ENCODE assay signal across 20 cellular contexts in genomic region chr3:106578911-106579310, GRCh38.
"Had no signal": no experiment of that assay in that cellular context is flagged by ENCODE, and none has a peak within 500 bp of the region (broad histone marks: within the 10 kb centered on the region; RNA-seq: fewer than 3 reads in every experiment).

No MANE protein-coding gene starts in this region.

- H3K4me1 Mint-ChIP-seq: neural progenitor cell had no signal

- DNase-seq: activated CD4-positive, alpha-beta T cell treated with anti-CD3 and anti-CD28 coated beads, Interleukin-2, amount 50 U/mL, for 4 hours; activated CD8-positive, alpha-beta memory T cell treated with anti-CD3 and anti-CD28 coated beads for 24 hours; activated CD8-positive, alpha-beta memory T cell treated with anti-CD3 and anti-CD28 coated beads, Interleukin-2, amount 50 U/mL, for 4 hours; activated naive CD4-positive, alpha-beta T cell; activated T-cell treated with anti-CD3 and anti-CD28 coated beads, Interleukin-2, amount 50 U/mL, for 4 hours; left ventricle myocardium inferior; naive thymus-derived CD8-positive, alpha-beta T cell; retina; spleen; stimulated activated CD4-positive, alpha-beta T cell treated with anti-CD3 and anti-CD28 coated beads, Interleukin-4, amount 100 ng/mL, for 24 hours; stimulated activated naive CD8-positive, alpha-beta T cell treated with anti-CD3 and anti-CD28 coated beads, Interleukin-15, Interleukin-2, amounts not matched to agents 100 U/mL and 50 U/mL, for 24 hours; T-helper 1 cell; upper lobe of left lung had no signal

- H3K27me3 ChIP-seq: neural progenitor cell, spleen, upper lobe of left lung had no signal

- H3K4me2 ChIP-seq: neural progenitor cell had no signal

- H3K36me3 Mint-ChIP-seq: activated naive CD8-positive, alpha-beta T cell; mesothelial cell of epicardium; naive thymus-derived CD8-positive, alpha-beta T cell; neural progenitor cell; WTC11 had no signal

- H3K27ac Mint-ChIP-seq: activated naive CD8-positive, alpha-beta T cell; activated T-helper 2 cell treated with anti-CD3 and anti-CD28 coated beads, Interferon-gamma antibody, Interleukin-2, Interleukin-4, amounts not matched to agents 10 μg/mL and 5 μg/mL and 100 μg/mL, durations not matched to agents 14 hours and 24 hours and 36 hours; mesothelial cell of epicardium; naive thymus-derived CD8-positive, alpha-beta T cell; neural progenitor cell; WTC11 had no signal

- H3K27ac ChIP-seq: coronary artery, epithelial cell of prostate, left ventricle myocardium inferior, neural progenitor cell, spleen, upper lobe of left lung had no signal

- H3K4me3 ChIP-seq: coronary artery, left ventricle myocardium inferior, neural progenitor cell, spleen, upper lobe of left lung had no signal

- H3K36me3 ChIP-seq: left ventricle myocardium inferior, neural progenitor cell, spleen, upper lobe of left lung had no signal

- H3K27me3 Mint-ChIP-seq: activated naive CD8-positive, alpha-beta T cell had no signal

- H3K4me3 Mint-ChIP-seq: activated naive CD8-positive, alpha-beta T cell; activated T-cell treated with anti-CD3 and anti-CD28 coated beads, Interleukin-2, amount 50 U/mL, for 4 hours; mesothelial cell of epicardium; naive thymus-derived CD8-positive, alpha-beta T cell; neural progenitor cell; WTC11 had no signal

- ATAC-seq: activated T-cell treated with anti-CD3 and anti-CD28 coated beads, Interleukin-2, amount 50 U/mL, for 4 hours; naive thymus-derived CD8-positive, alpha-beta T cell; stimulated activated naive CD8-positive, alpha-beta T cell treated with anti-CD3 and anti-CD28 coated beads, Interleukin-15, Interleukin-2, amounts not matched to agents 100 U/mL and 50 U/mL, for 24 hours had no signal

- H3K9me3 Mint-ChIP-seq: activated T-cell treated with anti-CD3 and anti-CD28 coated beads, Interleukin-2, amount 50 U/mL, for 4 hours; neural progenitor cell had no signal

- H3K4me1 ChIP-seq: left ventricle myocardium inferior, neural progenitor cell, spleen, upper lobe of left lung had no signal

- H2AFZ ChIP-seq: neural progenitor cell had no signal
